ENCODE assay signal across 11 cellular contexts in the genomic region with DNA sequence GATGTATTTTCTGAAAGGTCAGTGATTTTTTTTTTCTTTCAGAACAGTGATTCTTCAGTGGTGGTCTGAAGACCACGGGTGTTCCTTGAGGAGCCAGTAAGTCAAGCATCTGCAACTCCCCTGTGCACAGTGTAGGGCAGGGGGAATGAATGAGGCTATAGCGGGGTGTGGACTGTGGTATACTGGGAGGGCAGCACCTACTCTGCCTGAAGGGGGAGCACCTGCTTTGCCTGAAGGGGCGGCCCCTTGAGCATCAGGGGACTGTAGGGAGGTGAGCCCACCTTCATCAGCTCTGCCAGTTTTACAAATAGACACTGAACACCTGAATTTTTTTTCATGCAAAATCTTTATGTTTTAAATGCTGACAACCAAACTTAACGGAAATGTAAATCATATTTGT.
DNase-seq lines count a peak whose midpoint lies in the region; ATAC-seq, FAIRE-seq and TF ChIP-seq lines count a peak whose summit lies in the region.
"Had no signal": no experiment of that assay in that cellular context is flagged by ENCODE, and none has a peak within 500 bp of the region (broad histone marks: within the 10 kb centered on the region; RNA-seq: fewer than 3 reads in every experiment).

No MANE protein-coding gene starts in this region.

- H3K4me3 Mint-ChIP-seq in activated CD4-positive, alpha-beta T cell treated with anti-CD3 and anti-CD28 coated beads for 36 hours: no peak overlapping the region
- H3K4me3 Mint-ChIP-seq in IgD-negative memory B cell: peak overlapping the region in 3 of 4 donors; percentile 13 to 80 (median 43)
- H3K4me3 Mint-ChIP-seq: nephron had no signal

- peaks cover 84% of the 10 kb centered on the region for H3K4me1 Mint-ChIP-seq in activated CD4-positive, alpha-beta T cell treated with anti-CD3 and anti-CD28 coated beads for 36 hours
- peaks cover 48 to 64% (median 58%) of the 10 kb centered on the region in 3 donors for H3K4me1 Mint-ChIP-seq in IgD-negative memory B cell

- no peaks in the 10 kb centered on the region for H3K27me3 ChIP-seq in bronchial epithelial cell (ENCODE audit: control insufficient read depth, insufficient read depth, low read length)

- H3K27ac Mint-ChIP-seq in activated CD4-positive, alpha-beta T cell treated with anti-CD3 and anti-CD28 coated beads for 36 hours: no peak overlapping the region
- peak overlapping the region; percentile 46 to 99 (median 81) for H3K27ac Mint-ChIP-seq in IgD-negative memory B cell

- CTCF ChIA-PET in activated CD4-positive, alpha-beta T cell treated with anti-CD3 and anti-CD28 coated beads for 36 hours (lab: Charles Lee): interaction anchor here (0.7 to 5.6 kb wide), 12 partner anchors 9 to 157 kb away, joined by 3 to 32 read pairs (median 5); no protein-coding TSS in a partner anchor

- ATAC-seq in activated CD4-positive, alpha-beta T cell treated with anti-CD3 and anti-CD28 coated beads for 36 hours: no peak
- ATAC-seq in stimulated activated naive CD8-positive, alpha-beta T cell treated with anti-CD3 and anti-CD28 coated beads, Interleukin-15, Interleukin-2, amounts not matched to agents 100 U/mL and 50 U/mL, for 24 hours: peak; percentile 63
- ATAC-seq in Right ventricle myocardium inferior: no peak

- no peak for FAIRE-seq in bronchial epithelial cell (lab: Jason Lieb, UNC)

- no peak overlapping the region for H3K4me3 ChIP-seq in bronchial epithelial cell (ENCODE audit: low read depth, low read length)

- POLR2A ChIA-PET in activated CD4-positive, alpha-beta T cell treated with anti-CD3 and anti-CD28 coated beads for 36 hours (lab: Charles Lee): interaction anchor here (0.7 to 0.8 kb wide), 2 partner anchors 13 to 229 kb away, joined by 5 read pairs; no protein-coding TSS in a partner anchor

- H3K36me3 Mint-ChIP-seq in activated CD4-positive, alpha-beta T cell treated with anti-CD3 and anti-CD28 coated beads for 36 hours (ENCODE audit: low read depth): peaks cover 2% of the 10 kb centered on the region
- H3K36me3 Mint-ChIP-seq in IgD-negative memory B cell: peaks cover 1% of the 10 kb centered on the region

- DNase-seq in activated CD4-positive, alpha-beta T cell treated with anti-CD3 and anti-CD28 coated beads for 36 hours: peak; percentile 33
- no peak for DNase-seq in activated CD4-positive, alpha-beta T cell treated with anti-CD3 and anti-CD28 coated beads for 1 hour
- DNase-seq in bronchial epithelial cell (ENCODE audit: low read depth): no peak
- DNase-seq in stimulated activated naive CD8-positive, alpha-beta T cell treated with anti-CD3 and anti-CD28 coated beads, Interleukin-15, Interleukin-2, amounts not matched to agents 100 U/mL and 50 U/mL, for 24 hours: peak; percentile 51
- no peak for DNase-seq in Right ventricle myocardium inferior (ENCODE audit: missing footprints)
- DNase-seq in NCI-H2107 (lab: John Stamatoyannopoulos, UW): no peak
- DNase-seq in NCI-H774 (lab: John Stamatoyannopoulos, UW): no peak
- DNase-seq: NCI-H2029 treated with DMSO at 0.1 percent for 48 hours; stimulated activated CD4-positive, alpha-beta T cell treated with anti-CD3 and anti-CD28 coated beads, Interleukin-2, amount 100 ng/mL, for 48 hours had no signal

- intact Hi-C loops in activated CD4-positive, alpha-beta T cell treated with anti-CD3 and anti-CD28 coated beads for 36 hours (cut with DNase I, micrococcal nuclease): loop anchor here in 1 of 2 experiments (5.0 kb wide), 1 partner anchor 236 kb away; no protein-coding TSS in a partner anchor
- intact Hi-C loops in Right ventricle myocardium inferior (cut with DNase I): no loop called here

- TF ChIP-seq CTCF in bronchial epithelial cell (IDR thresholded peaks at IDR 0.05; ENCODE audit: insufficient read depth, low read length, severe bottlenecking): peak; percentile 16

- H3K9me3 Mint-ChIP-seq in activated CD4-positive, alpha-beta T cell treated with anti-CD3 and anti-CD28 coated beads for 36 hours (ENCODE audit: low read depth): no peaks in the 10 kb centered on the region
- H3K9me3 Mint-ChIP-seq in IgD-negative memory B cell: no peaks in the 10 kb centered on the region
- H3K9me3 Mint-ChIP-seq: nephron had no signal

- no peaks in the 10 kb centered on the region for H3K27me3 Mint-ChIP-seq in activated CD4-positive, alpha-beta T cell treated with anti-CD3 and anti-CD28 coated beads for 36 hours
- no peaks in the 10 kb centered on the region for H3K27me3 Mint-ChIP-seq in IgD-negative memory B cell

- no peaks in the 10 kb centered on the region for H3K36me3 ChIP-seq in bronchial epithelial cell (ENCODE audit: control insufficient read depth, insufficient read depth, low read length)

Comparison
In these comparisons a context has a peak if more than half of its experiments do, and no peak if none do; other contexts are left out.
1. DNase-seq: peak in activated CD4-positive, alpha-beta T cell treated with anti-CD3 and anti-CD28 coated beads for 36 hours (single experiment) and stimulated activated naive CD8-positive, alpha-beta T cell treated with anti-CD3 and anti-CD28 coated beads, Interleukin-15, Interleukin-2, amounts not matched to agents 100 U/mL and 50 U/mL, for 24 hours (single experiment); none in activated CD4-positive, alpha-beta T cell treated with anti-CD3 and anti-CD28 coated beads for 1 hour (single experiment), bronchial epithelial cell (single experiment), Right ventricle myocardium inferior (single experiment), NCI-H2107 (single experiment) and NCI-H774 (single experiment).